1 cellular context compared by ENCODE assay signal in the genomic region with DNA sequence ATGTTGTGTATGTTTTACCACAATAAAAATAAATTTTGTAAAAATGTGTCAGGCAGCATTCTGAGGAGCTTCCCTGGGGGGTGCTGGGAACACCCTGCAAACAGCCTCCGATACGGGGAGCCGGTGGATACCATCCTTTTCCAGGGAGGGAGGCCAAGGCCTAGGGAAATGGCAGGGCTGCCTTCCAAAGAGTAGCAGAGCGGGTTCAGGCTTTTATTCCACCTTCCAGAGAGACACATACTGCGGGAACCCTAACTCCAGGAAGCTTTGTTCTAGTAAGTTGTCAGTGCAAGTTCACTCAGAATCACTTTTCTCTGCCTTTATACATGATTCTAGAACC.
TF ChIP-seq lines count a peak whose summit lies in the region.

No MANE protein-coding gene starts in this region.

TF ChIP-seq in GM23338, 12 proteins besides CTCF, POLR2A, EP300 and RAD21 (continued from another document):
- TF ChIP-seq, protein P1, sequence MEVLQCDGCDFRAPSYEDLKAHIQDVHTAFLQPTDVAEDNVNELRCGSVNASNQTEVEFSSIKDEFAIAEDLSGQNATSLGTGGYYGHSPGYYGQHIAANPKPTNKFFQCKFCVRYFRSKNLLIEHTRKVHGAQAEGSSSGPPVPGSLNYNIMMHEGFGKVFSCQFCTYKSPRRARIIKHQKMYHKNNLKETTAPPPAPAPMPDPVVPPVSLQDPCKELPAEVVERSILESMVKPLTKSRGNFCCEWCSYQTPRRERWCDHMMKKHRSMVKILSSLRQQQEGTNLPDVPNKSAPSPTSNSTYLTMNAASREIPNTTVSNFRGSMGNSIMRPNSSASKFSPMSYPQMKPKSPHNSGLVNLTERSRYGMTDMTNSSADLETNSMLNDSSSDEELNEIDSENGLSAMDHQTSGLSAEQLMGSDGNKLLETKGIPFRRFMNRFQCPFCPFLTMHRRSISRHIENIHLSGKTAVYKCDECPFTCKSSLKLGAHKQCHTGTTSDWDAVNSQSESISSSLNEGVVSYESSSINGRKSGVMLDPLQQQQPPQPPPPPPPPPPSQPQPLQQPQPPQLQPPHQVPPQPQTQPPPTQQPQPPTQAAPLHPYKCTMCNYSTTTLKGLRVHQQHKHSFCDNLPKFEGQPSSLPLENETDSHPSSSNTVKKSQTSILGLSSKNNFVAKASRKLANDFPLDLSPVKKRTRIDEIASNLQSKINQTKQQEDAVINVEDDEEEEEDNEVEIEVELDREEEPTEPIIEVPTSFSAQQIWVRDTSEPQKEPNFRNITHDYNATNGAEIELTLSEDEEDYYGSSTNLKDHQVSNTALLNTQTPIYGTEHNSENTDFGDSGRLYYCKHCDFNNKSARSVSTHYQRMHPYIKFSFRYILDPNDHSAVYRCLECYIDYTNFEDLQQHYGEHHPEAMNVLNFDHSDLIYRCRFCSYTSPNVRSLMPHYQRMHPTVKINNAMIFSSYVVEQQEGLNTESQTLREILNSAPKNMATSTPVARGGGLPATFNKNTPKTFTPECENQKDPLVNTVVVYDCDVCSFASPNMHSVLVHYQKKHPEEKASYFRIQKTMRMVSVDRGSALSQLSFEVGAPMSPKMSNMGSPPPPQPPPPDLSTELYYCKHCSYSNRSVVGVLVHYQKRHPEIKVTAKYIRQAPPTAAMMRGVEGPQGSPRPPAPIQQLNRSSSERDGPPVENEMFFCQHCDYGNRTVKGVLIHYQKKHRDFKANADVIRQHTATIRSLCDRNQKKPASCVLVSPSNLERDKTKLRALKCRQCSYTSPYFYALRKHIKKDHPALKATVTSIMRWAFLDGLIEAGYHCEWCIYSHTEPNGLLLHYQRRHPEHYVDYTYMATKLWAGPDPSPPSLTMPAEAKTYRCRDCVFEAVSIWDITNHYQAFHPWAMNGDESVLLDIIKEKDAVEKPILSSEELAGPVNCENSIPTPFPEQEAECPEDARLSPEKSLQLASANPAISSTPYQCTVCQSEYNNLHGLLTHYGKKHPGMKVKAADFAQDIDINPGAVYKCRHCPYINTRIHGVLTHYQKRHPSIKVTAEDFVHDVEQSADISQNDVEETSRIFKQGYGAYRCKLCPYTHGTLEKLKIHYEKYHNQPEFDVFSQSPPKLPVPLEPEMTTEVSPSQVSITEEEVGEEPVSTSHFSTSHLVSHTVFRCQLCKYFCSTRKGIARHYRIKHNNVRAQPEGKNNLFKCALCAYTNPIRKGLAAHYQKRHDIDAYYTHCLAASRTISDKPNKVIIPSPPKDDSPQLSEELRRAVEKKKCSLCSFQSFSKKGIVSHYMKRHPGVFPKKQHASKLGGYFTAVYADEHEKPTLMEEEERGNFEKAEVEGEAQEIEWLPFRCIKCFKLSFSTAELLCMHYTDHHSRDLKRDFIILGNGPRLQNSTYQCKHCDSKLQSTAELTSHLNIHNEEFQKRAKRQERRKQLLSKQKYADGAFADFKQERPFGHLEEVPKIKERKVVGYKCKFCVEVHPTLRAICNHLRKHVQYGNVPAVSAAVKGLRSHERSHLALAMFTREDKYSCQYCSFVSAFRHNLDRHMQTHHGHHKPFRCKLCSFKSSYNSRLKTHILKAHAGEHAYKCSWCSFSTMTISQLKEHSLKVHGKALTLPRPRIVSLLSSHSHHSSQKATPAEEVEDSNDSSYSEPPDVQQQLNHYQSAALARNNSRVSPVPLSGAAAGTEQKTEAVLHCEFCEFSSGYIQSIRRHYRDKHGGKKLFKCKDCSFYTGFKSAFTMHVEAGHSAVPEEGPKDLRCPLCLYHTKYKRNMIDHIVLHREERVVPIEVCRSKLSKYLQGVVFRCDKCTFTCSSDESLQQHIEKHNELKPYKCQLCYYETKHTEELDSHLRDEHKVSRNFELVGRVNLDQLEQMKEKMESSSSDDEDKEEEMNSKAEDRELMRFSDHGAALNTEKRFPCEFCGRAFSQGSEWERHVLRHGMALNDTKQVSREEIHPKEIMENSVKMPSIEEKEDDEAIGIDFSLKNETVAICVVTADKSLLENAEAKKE (CRISPR knock-in tag; IDR thresholded peaks at IDR 0.05), result no peak
